In genomic region chr13:40793339-40793738, GRCh38 we compare ENCODE assay signal across 21 cellular contexts.
"Had no signal": no experiment of that assay in that cellular context is flagged by ENCODE, and none has a peak within 500 bp of the region (broad histone marks: within the 10 kb centered on the region; RNA-seq: fewer than 3 reads in every experiment).

No MANE protein-coding gene starts in this region.

- ATAC-seq: activated CD4-positive, alpha-beta T cell treated with anti-CD3 and anti-CD28 coated beads for 36 hours; activated T-cell treated with anti-CD3 and anti-CD28 coated beads, Interleukin-2, amount 50 U/mL, for 72 hours; T-cell had no signal

- DNase-seq: activated CD4-positive, alpha-beta memory T cell treated with anti-CD3 and anti-CD28 coated beads, Interleukin-2, amount 10 ng/mL, durations not matched to agents 7 days and 5 days; activated CD4-positive, alpha-beta T cell treated with anti-CD3 and anti-CD28 coated beads for 36 hours; activated CD4-positive, alpha-beta T cell treated with anti-CD3 and anti-CD28 coated beads, Interleukin-2, amount 50 U/mL, for 1 hour; activated CD8-positive, alpha-beta memory T cell treated with anti-CD3 and anti-CD28 coated beads, Interleukin-2, amount 50 U/mL, for 4 hours; activated gamma-delta T cell treated with Interleukin-2 at 50 U/mL for 16 hours; activated naive CD4-positive, alpha-beta T cell treated with anti-CD3 and anti-CD28 coated beads, Interleukin-2, amount 10 ng/mL, durations not matched to agents 7 days and 5 days; activated naive CD8-positive, alpha-beta T cell treated with anti-CD3 and anti-CD28 coated beads for 36 hours; activated T-cell treated with anti-CD3 and anti-CD28 coated beads, Interleukin-2, amount 50 U/mL, for 72 hours; brain microvascular endothelial cell; MV-4-11; NCI-H1092 treated with DMSO at 0.1 percent for 48 hours; NCI-H1417 treated with DMSO at 0.1 percent for 48 hours; NCI-H1694 treated with DMSO at 0.1 percent for 48 hours; NCI-H2029 treated with DMSO at 0.1 percent for 48 hours; NCI-H510A treated with DMSO at 0.1 percent for 48 hours; NCI-H69; PC-9; SIG-M5; T-cell; WERI-Rb-1 had no signal

- H3K27me3 ChIP-seq: brain microvascular endothelial cell, cardiac muscle cell had no signal

- H3K4me2 ChIP-seq: PC-9 had no signal

- H3K36me3 ChIP-seq: brain microvascular endothelial cell, WERI-Rb-1 had no signal

- H2AFZ ChIP-seq: PC-9 had no signal

- H3K27ac ChIP-seq: brain microvascular endothelial cell, cardiac muscle cell, PC-9, WERI-Rb-1 had no signal

- H3K4me3 ChIP-seq: cardiac muscle cell, PC-9 had no signal
